ENCODE assay signal across 8 cellular contexts in the genomic region with DNA sequence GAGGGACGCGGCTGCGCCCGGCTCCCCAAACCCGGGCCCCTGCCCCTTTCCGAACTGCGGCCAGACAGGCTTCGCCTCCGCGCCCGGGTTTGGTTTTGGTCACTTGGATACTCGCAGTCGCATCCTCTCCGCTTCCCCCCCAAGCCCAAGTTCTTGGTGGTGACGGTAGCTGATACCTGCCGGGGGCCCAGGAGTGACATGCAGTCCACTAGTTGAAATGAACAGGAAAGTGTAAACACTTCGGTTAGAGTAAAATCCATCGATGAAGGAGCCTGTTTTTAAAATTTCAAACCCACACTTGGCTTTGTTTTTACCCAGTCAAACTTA. TPM values are rescaled to one million over a fixed set of nuclear protein-coding genes. Genes with fewer than 3 reads are reported as not detected.
DNase-seq lines count a peak whose midpoint lies in the region; ATAC-seq and TF ChIP-seq lines count a peak whose summit lies in the region.

No MANE protein-coding gene starts in this region.

- H3K9me3 ChIP-seq in upper lobe of left lung: no peaks in the 10 kb centered on the region

- no peak for TF ChIP-seq POLR2A in upper lobe of left lung (IDR thresholded peaks at IDR 0.05)

- H3K4me1 ChIP-seq in upper lobe of left lung: peaks cover 7 to 19% (median 9%) of the 10 kb centered on the region in 4 donors

- peak overlapping the region; percentile 75 to 97 (median 85) for H3K4me3 ChIP-seq in upper lobe of left lung

- no peaks in the 10 kb centered on the region for H3K27me3 ChIP-seq in upper lobe of left lung

- CTCF ChIA-PET in activated CD8-positive, alpha-beta memory T cell treated with anti-CD3 and anti-CD28 coated beads, Interleukin-2, amount 10 ng/mL, durations not matched to agents 7 days and 5 days (lab: Charles Lee): no interaction called here

- peak overlapping the region; percentile 24 for H3K4me3 Mint-ChIP-seq in activated CD8-positive, alpha-beta memory T cell treated with anti-CD3 and anti-CD28 coated beads, Interleukin-2, amount 10 ng/mL, durations not matched to agents 7 days and 5 days

- H3K36me3 ChIP-seq in upper lobe of left lung: no peaks in the 10 kb centered on the region

- ATAC-seq in activated CD8-positive, alpha-beta memory T cell treated with anti-CD3 and anti-CD28 coated beads, Interleukin-2, amount 10 ng/mL, durations not matched to agents 7 days and 5 days: no peak
- ATAC-seq in upper lobe of left lung (ENCODE audit: low FRiP score in 2 of 2): no peak

- H3K27ac ChIP-seq in caudate nucleus (ENCODE audit: low read depth, low read length) (peak overlapping the region; percentile 72), upper lobe of left lung (peak overlapping the region; percentile 77 to 91 (median 90))

- peaks cover 4% of the 10 kb centered on the region for H3K4me1 Mint-ChIP-seq in activated CD8-positive, alpha-beta memory T cell treated with anti-CD3 and anti-CD28 coated beads, Interleukin-2, amount 10 ng/mL, durations not matched to agents 7 days and 5 days

- no peak for TF ChIP-seq CTCF in upper lobe of left lung (IDR thresholded peaks at IDR 0.05)

- 1 to 4% methylated on average over 6 to 17 of the region's 18 CpGs for WGBS in upper lobe of left lung, 2 donors

- no peaks in the 10 kb centered on the region for H3K9me3 Mint-ChIP-seq in activated CD8-positive, alpha-beta memory T cell treated with anti-CD3 and anti-CD28 coated beads, Interleukin-2, amount 10 ng/mL, durations not matched to agents 7 days and 5 days (ENCODE audit: low read depth)

- DNase-seq in activated CD8-positive, alpha-beta memory T cell treated with anti-CD3 and anti-CD28 coated beads, Interleukin-2, amount 10 ng/mL, durations not matched to agents 7 days and 5 days: no peak
- DNase-seq in activated CD8-positive, alpha-beta memory T cell treated with anti-CD3 and anti-CD28 coated beads, Interleukin-2, amount 50 U/mL, for 48 hours: no peak
- DNase-seq in KG1 (lab: John Stamatoyannopoulos, UW) (peak; percentile 21), caudate nucleus (lab: John Stamatoyannopoulos, UW) (peak in 16 of 61 donors; percentile 20 to 65 (median 38)), midbrain (lab: John Stamatoyannopoulos, UW) (peak; percentile 51), upper lobe of left lung (peak in 1 of 2 donors; percentile 22), T-helper 9 cell (no peak)
- DNase-seq in activated effector memory CD4-positive, alpha-beta T cell treated with anti-CD3 and anti-CD28 coated beads, Interleukin-2, amount 50 U/mL, for 16 hours: no peak

- no peak for TF ChIP-seq EP300 in upper lobe of left lung (IDR thresholded peaks at IDR 0.05)

- H3K27ac Mint-ChIP-seq in activated CD8-positive, alpha-beta memory T cell treated with anti-CD3 and anti-CD28 coated beads, Interleukin-2, amount 10 ng/mL, durations not matched to agents 7 days and 5 days: no peak overlapping the region

- H3K27me3 Mint-ChIP-seq in activated CD8-positive, alpha-beta memory T cell treated with anti-CD3 and anti-CD28 coated beads, Interleukin-2, amount 10 ng/mL, durations not matched to agents 7 days and 5 days: peaks cover 22% of the 10 kb centered on the region

- H3K36me3 Mint-ChIP-seq in activated CD8-positive, alpha-beta memory T cell treated with anti-CD3 and anti-CD28 coated beads, Interleukin-2, amount 10 ng/mL, durations not matched to agents 7 days and 5 days: peaks cover 3% of the 10 kb centered on the region

RNA-seq across cellular contexts. Expression of gene CNTLN, which starts 0.7 kb away (rescaled TPM):
- under 1 TPM; 0.18 to 0.73 TPM for total RNA-seq in activated CD8-positive, alpha-beta memory T cell treated with anti-CD3 and anti-CD28 coated beads, Interleukin-2, amount 10 ng/mL, durations not matched to agents 7 days and 5 days
- 10 to 100 TPM in 2 of 6 donors, 1 to 10 TPM in 4; 5.5 to 58.7 (median 8.4) TPM for total RNA-seq in upper lobe of left lung

Comparison
In these comparisons a context has a peak if more than half of its experiments do, and no peak if none do; other contexts are left out.
1. DNase-seq: peak in KG1 (single experiment) and midbrain (single experiment); none in activated CD8-positive, alpha-beta memory T cell treated with anti-CD3 and anti-CD28 coated beads, Interleukin-2, amount 10 ng/mL, durations not matched to agents 7 days and 5 days (single experiment), activated CD8-positive, alpha-beta memory T cell treated with anti-CD3 and anti-CD28 coated beads, Interleukin-2, amount 50 U/mL, for 48 hours (single experiment), activated effector memory CD4-positive, alpha-beta T cell treated with anti-CD3 and anti-CD28 coated beads, Interleukin-2, amount 50 U/mL, for 16 hours (single experiment) and T-helper 9 cell (single experiment).